22 cellular contexts compared by ENCODE assay signal in the genomic region with DNA sequence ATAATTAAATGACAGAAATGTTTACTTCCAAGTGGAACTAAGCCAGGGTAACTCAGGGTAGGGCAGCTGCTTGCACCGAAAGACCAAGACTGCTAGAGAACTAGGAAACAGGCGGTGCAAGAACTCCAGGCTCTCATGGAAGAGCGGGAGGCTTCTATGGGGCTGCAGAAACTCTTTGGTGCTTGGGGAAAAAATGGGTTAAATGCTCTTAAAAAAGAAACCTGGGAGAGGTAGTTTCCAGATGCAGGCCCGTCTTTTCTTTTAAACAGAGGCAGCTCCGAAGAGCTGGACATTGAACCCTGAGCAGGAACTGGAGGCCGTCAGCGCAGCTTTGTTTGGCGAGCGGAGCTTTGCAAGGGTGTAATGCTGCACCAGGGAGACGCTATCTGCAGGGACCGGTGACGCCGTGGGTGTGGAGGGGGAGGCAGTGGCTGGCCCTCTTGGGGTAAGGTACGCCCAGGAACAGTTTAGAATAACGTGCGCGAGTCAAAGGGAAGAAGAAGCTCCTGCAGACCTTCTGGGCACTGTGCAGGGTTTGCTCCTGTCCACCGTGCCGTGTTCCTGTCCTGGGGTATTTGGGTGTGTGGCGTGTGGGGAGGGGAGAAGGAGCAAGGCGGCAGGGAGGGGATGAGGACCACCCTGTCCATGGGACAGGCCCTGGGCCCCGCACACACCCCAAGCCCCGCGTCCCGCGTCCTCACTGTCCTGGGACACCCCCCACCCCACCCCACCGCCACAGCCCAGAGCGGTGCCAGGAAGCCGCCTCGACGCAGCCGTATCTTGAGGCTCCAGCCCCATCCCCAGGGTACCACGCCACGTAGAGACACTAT. TPM values are rescaled to one million over a fixed set of nuclear protein-coding genes. Genes with fewer than 3 reads are reported as not detected.
A peak's percentile ranks its signal among the peaks of the same experiment; 100 is the strongest.
DNase-seq lines count a peak whose midpoint lies in the region; TF ChIP-seq lines count a peak whose summit lies in the region.
"Had no signal": no experiment of that assay in that cellular context is flagged by ENCODE, and none has a peak within 500 bp of the region (broad histone marks: within the 10 kb centered on the region; RNA-seq: fewer than 3 reads in every experiment).

No MANE protein-coding gene starts in this region.

- H3K18ac ChIP-seq in neuronal stem cell (ENCODE audit: low read length) = peak overlapping the region; percentile 86

- H2BK12ac ChIP-seq in neuronal stem cell (ENCODE audit: low read length) = peak overlapping the region; percentile 3

- H3K36me3 Mint-ChIP-seq in IgD-negative memory B cell = no peaks in the 10 kb centered on the region
- H3K36me3 Mint-ChIP-seq in immature natural killer cell = no peaks in the 10 kb centered on the region
- H3K36me3 Mint-ChIP-seq: activated naive CD8-positive, alpha-beta T cell treated with anti-CD3 and anti-CD28 coated beads, Interleukin-2, amount 10 ng/mL, durations not matched to agents 7 days and 5 days; CD4-positive, alpha-beta memory T cell; natural killer cell had no signal

- H2AFZ ChIP-seq in fibroblast of lung (ENCODE audit: low read length) (no peak overlapping the region), neuronal stem cell (ENCODE audit: low read length) (no peak overlapping the region)
- H2AFZ ChIP-seq: GM23248 had no signal

- H3K4me1 ChIP-seq in fibroblast of lung (ENCODE audit: control insufficient read depth, extremely low read depth, insufficient read depth, low read length) = peaks cover 28% of the 10 kb centered on the region
- H3K4me1 ChIP-seq in neuronal stem cell (ENCODE audit: control insufficient read depth in 2 of 2, insufficient read depth in 1 of 2, low read depth in 1 of 2, low read length in 2 of 2) = peaks cover 7 to 9% of the 10 kb centered on the region in 2 donors

- no peaks in the 10 kb centered on the region for H3K36me3 ChIP-seq in fibroblast of lung (ENCODE audit: control insufficient read depth, insufficient read depth, low read length)
- no peaks in the 10 kb centered on the region for H3K36me3 ChIP-seq in neuronal stem cell (replicated peaks in 1 of 2; ENCODE audit: control insufficient read depth in 2 of 2, insufficient read depth in 2 of 2, low read length in 2 of 2)
- H3K36me3 ChIP-seq in H7 (replicated peaks; ENCODE audit: control insufficient read depth, insufficient read depth, low read length) = no peaks in the 10 kb centered on the region
- H3K36me3 ChIP-seq: brain microvascular endothelial cell, prostate gland, SJCRH30 had no signal

- H3K9me3 Mint-ChIP-seq in IgD-negative memory B cell (no peaks in the 10 kb centered on the region), immature natural killer cell (peaks cover 0 to 4% (median 0%) of the 10 kb centered on the region in 6 donors)
- H3K9me3 Mint-ChIP-seq: activated naive CD8-positive, alpha-beta T cell treated with anti-CD3 and anti-CD28 coated beads, Interleukin-2, amount 10 ng/mL, durations not matched to agents 7 days and 5 days; CD4-positive, alpha-beta memory T cell; natural killer cell had no signal

- H3K79me2 ChIP-seq in fibroblast of lung (ENCODE audit: control insufficient read depth, insufficient read depth, low read length) = peaks cover 83% of the 10 kb centered on the region

- H3K9me3 ChIP-seq in fibroblast of lung (ENCODE audit: control insufficient read depth, insufficient read depth, low read depth, low read length) (no peaks in the 10 kb centered on the region), neuronal stem cell (replicated peaks in 1 of 2; ENCODE audit: control insufficient read depth in 2 of 2, insufficient read depth in 1 of 2, low read depth in 1 of 2, low read length in 2 of 2) (no peaks in the 10 kb centered on the region)
- H3K9me3 ChIP-seq: prostate gland had no signal

- H3K4me3 ChIP-seq in fibroblast of lung (replicated peaks in 1 of 4; ENCODE audit: control extremely low read depth in 1 of 4, insufficient read depth in 1 of 4, low read depth in 3 of 4, low read length in 4 of 4) = no peak overlapping the region
- no peak overlapping the region for H3K4me3 ChIP-seq in neuronal stem cell (ENCODE audit: low read length in 2 of 2)
- no peak overlapping the region for H3K4me3 ChIP-seq in H7 (ENCODE audit: insufficient read depth, low read depth, low read length)
- H3K4me3 ChIP-seq: GM23248, lung, prostate gland, SJCRH30 had no signal

- H3K9ac ChIP-seq in fibroblast of lung (ENCODE audit: insufficient read depth, low read length) (no peak overlapping the region), neuronal stem cell (ENCODE audit: low read depth, low read length, poor library complexity) (peak overlapping the region; percentile 45)
- H3K9ac ChIP-seq: GM23248 had no signal

- H3K4me1 Mint-ChIP-seq in IgD-negative memory B cell (peaks cover 14 to 22% (median 20%) of the 10 kb centered on the region in 3 donors), immature natural killer cell (peaks cover 13 to 22% of the 10 kb centered on the region in 2 donors)

- H3K4me2 ChIP-seq in fibroblast of lung (ENCODE audit: extremely low read depth, insufficient read depth, low read length) (peak overlapping the region; percentile 10), neuronal stem cell (ENCODE audit: insufficient read depth, low read length, poor library complexity, severe bottlenecking) (no peak overlapping the region)

- H3K27ac ChIP-seq in 22Rv1 (peak overlapping the region; percentile 40), fibroblast of lung (ENCODE audit: insufficient read depth, low read length) (no peak overlapping the region), neuronal stem cell (replicated peaks; ENCODE audit: low read length) (no peak overlapping the region)
- H3K27ac ChIP-seq: brain microvascular endothelial cell, GM23248, prostate gland, SJCRH30 had no signal

- no peak overlapping the region for H2BK120ac ChIP-seq in neuronal stem cell (ENCODE audit: low read depth, low read length)

- H3K23ac ChIP-seq in neuronal stem cell (ENCODE audit: low read depth, low read length, poor library complexity) = no peak overlapping the region

- H3K4me3 Mint-ChIP-seq in IgD-negative memory B cell (no peak overlapping the region), immature natural killer cell (no peak overlapping the region)
- H3K4me3 Mint-ChIP-seq: activated naive CD8-positive, alpha-beta T cell treated with anti-CD3 and anti-CD28 coated beads, Interleukin-2, amount 10 ng/mL, durations not matched to agents 7 days and 5 days; CD4-positive, alpha-beta memory T cell; natural killer cell; stimulated activated naive B cell treated with anti-CD40 and anti-IgM and Interleukin-4, amounts not matched to agents 10 μg/mL and 1 μg/mL and 100 μg/mL, for 72 hours had no signal

- peak in 1 of 2 donors; percentile 40 for DNase-seq in fibroblast of lung (ENCODE audit: low read depth in 2 of 2)
- no peak for DNase-seq in neuronal stem cell (ENCODE audit: low spot score)
- no peak for DNase-seq in H7
- DNase-seq in NCI-H2029 treated with DMSO at 0.1 percent for 48 hours (lab: John Stamatoyannopoulos, UW) = no peak
- DNase-seq in immature natural killer cell = no peak
- no peak for DNase-seq in GM10248 (ENCODE audit: extremely low spot score)
- DNase-seq: ACHN; activated naive CD8-positive, alpha-beta T cell treated with anti-CD3 and anti-CD28 coated beads, Interleukin-2, amount 10 ng/mL, durations not matched to agents 7 days and 5 days; brain microvascular endothelial cell; CD4-positive, alpha-beta memory T cell; DMS79; GM23248; natural killer cell; NCI-H1694 treated with DMSO at 0.1 percent for 48 hours; SJCRH30; stimulated activated naive B cell treated with anti-CD40 and anti-IgM and Interleukin-4, amounts not matched to agents 10 μg/mL and 1 μg/mL and 100 μg/mL, for 72 hours had no signal

- H4K8ac ChIP-seq in neuronal stem cell (ENCODE audit: low read depth, low read length) = no peak overlapping the region

- H3K27ac Mint-ChIP-seq in IgD-negative memory B cell (peak overlapping the region in 2 of 3 donors; percentile 50 to 88), immature natural killer cell (no peak overlapping the region)
- H3K27ac Mint-ChIP-seq: activated naive CD8-positive, alpha-beta T cell treated with anti-CD3 and anti-CD28 coated beads, Interleukin-2, amount 10 ng/mL, durations not matched to agents 7 days and 5 days; natural killer cell; stimulated activated naive B cell treated with anti-CD40 and anti-IgM and Interleukin-4, amounts not matched to agents 10 μg/mL and 1 μg/mL and 100 μg/mL, for 72 hours had no signal

- H4K91ac ChIP-seq in neuronal stem cell (ENCODE audit: low read depth, low read length, poor library complexity) = no peak overlapping the region

- peak overlapping the region; percentile 1 for H2BK15ac ChIP-seq in neuronal stem cell (ENCODE audit: low read length)

- H2AK5ac ChIP-seq in neuronal stem cell (ENCODE audit: low read depth, low read length) = peak overlapping the region; percentile 83

- POLR2A ChIA-PET in GM10248 (lab: Yijun Ruan, JAX) = no interaction called here

- H3K27me3 ChIP-seq in fibroblast of lung (ENCODE audit: control insufficient read depth, insufficient read depth, low read length) (no peaks in the 10 kb centered on the region), neuronal stem cell (ENCODE audit: control insufficient read depth in 3 of 3, insufficient read depth in 3 of 3, low read depth in 1 of 3, low read length in 3 of 3) (no peaks in the 10 kb centered on the region), H7 (ENCODE audit: control insufficient read depth, insufficient read depth, low read length) (no peaks in the 10 kb centered on the region)
- H3K27me3 ChIP-seq: brain microvascular endothelial cell, SJCRH30 had no signal

- H3K27me3 Mint-ChIP-seq in IgD-negative memory B cell (peaks cover 12% of the 10 kb centered on the region), immature natural killer cell (ENCODE audit: low read depth in 3 of 3) (peaks cover 0 to 8% (median 2%) of the 10 kb centered on the region in 3 donors)

- peak overlapping the region; percentile 46 for H2BK5ac ChIP-seq in neuronal stem cell (ENCODE audit: low read length)

- H3K14ac ChIP-seq in neuronal stem cell (ENCODE audit: low read length) = peak overlapping the region; percentile 51

- TF ChIP-seq CTCF in 22Rv1 (IDR thresholded peaks at IDR 0.05) (no peak), fibroblast of lung (conservative IDR thresholded peaks at IDR 0.05 in 1 of 2, IDR thresholded peaks at IDR 0.05 in 1 of 2; ENCODE audit: low read depth in 1 of 2, low read length in 2 of 2) (no peak), GM10248 (IDR thresholded peaks at IDR 0.05; ENCODE audit: control extremely low read depth, extremely low read depth, low read depth, missing control alignments) (no peak)

- no peaks in the 10 kb centered on the region for H3K79me1 ChIP-seq in neuronal stem cell (ENCODE audit: low read depth, low read length)

- CTCF ChIA-PET in GM10248 (lab: Yijun Ruan, JAX) = interaction anchor here (1.2 kb wide), 1 partner anchor 8 kb away, joined by 3 read pairs; no protein-coding TSS in a partner anchor

- H4K20me1 ChIP-seq in fibroblast of lung (ENCODE audit: control insufficient read depth, extremely low read depth, insufficient read depth, low read length) = no peaks in the 10 kb centered on the region

- H3K4ac ChIP-seq in neuronal stem cell (ENCODE audit: low read length) = peak overlapping the region; percentile 41

- WGBS in neuronal stem cell (ENCODE audit: extremely low coverage in 2 of 2, insufficient read length in 2 of 2, insufficient replicate concordance in 1 of 2), 2 donors = no CpG with 5 or more reads among the region's 34 CpGs

RNA-seq across cellular contexts. Expression of a gene that starts 59.0 kb away (rescaled TPM):
- polyA plus RNA-seq in IgD-negative memory B cell = not detected
- total RNA-seq in fibroblast of lung = 36.0 and 55.3 TPM in 2 replicates
- 62.7 and 62.8 TPM in 2 replicates for polyA plus RNA-seq in fibroblast of lung
- polyA plus RNA-seq in fibroblast of lung (2012) = 39.9 and 51.2 TPM in 2 replicates
- polyA minus RNA-seq in fibroblast of lung (ENCODE audit: low replicate concordance) = 205 and 211 TPM in 2 replicates
- polyA plus RNA-seq in neuronal stem cell (2013, experiment 1 of 2) = 3.2 TPM
- polyA plus RNA-seq in neuronal stem cell (2013, experiment 2 of 2) = 3.1 TPM
- total RNA-seq in H7 (2014; rRNA removed; shearing (Covaris generic)) = 3.1 and 6.3 TPM in 2 replicates
- not detected for polyA plus RNA-seq in immature natural killer cell
- total RNA-seq: activated CD8-positive, alpha-beta memory T cell treated with anti-CD3 and anti-CD28 coated beads for 36 hours; activated naive CD8-positive, alpha-beta T cell treated with anti-CD3 and anti-CD28 coated beads, Interleukin-2, amount 10 ng/mL, durations not matched to agents 7 days and 5 days; CD4-positive, alpha-beta memory T cell; natural killer cell; T-helper 2 cell treated with Interferon-gamma antibody and Interleukin-4, amounts not matched to agents 100 ng/mL and 5 ng/mL, for 36 hours had no signal
- polyA plus RNA-seq: CD4-positive, alpha-beta memory T cell had no signal

Comparison
In these comparisons a context has a peak if more than half of its experiments do, and no peak if none do; other contexts are left out.
1. H3K27ac Mint-ChIP-seq: peak in IgD-negative memory B cell (2 of 3); none in immature natural killer cell (0 of 6).
2. RNA of a gene that starts 59.0 kb away (polyA plus RNA-seq): 39.9 to 62.8 TPM in fibroblast of lung; not detected in IgD-negative memory B cell (single experiment) and not detected in immature natural killer cell; every median in the first group is over 10 times any median in the second.